12 cellular contexts compared by ENCODE assay signal in genomic region chr6:149455028-149455732, GRCh38. TPM values are rescaled to one million over a fixed set of nuclear protein-coding genes. Genes with fewer than 3 reads are reported as not detected.
DNase-seq lines count a peak whose midpoint lies in the region; ATAC-seq and TF ChIP-seq lines count a peak whose summit lies in the region.
"Had no signal": no experiment of that assay in that cellular context is flagged by ENCODE, and none has a peak within 500 bp of the region (broad histone marks: within the 10 kb centered on the region; RNA-seq: fewer than 3 reads in every experiment).

No MANE protein-coding gene starts in this region.

- TF ChIP-seq CTCF in Peyer's patch (IDR thresholded peaks at IDR 0.05) (no peak), stomach (IDR thresholded peaks at IDR 0.05) (no peak)

- no peak overlapping the region for H3K4me3 Mint-ChIP-seq in central memory CD8-positive, alpha-beta T cell
- no peak overlapping the region for H3K4me3 Mint-ChIP-seq in T-helper 2 cell treated with Interferon-gamma antibody and Interleukin-4, amounts not matched to agents 5 μg/mL and 100 μg/mL, for 36 hours
- H3K4me3 Mint-ChIP-seq: activated CD8-positive, alpha-beta T cell treated with anti-CD3 and anti-CD28 coated beads for 36 hours; natural killer cell had no signal

- H2AFZ ChIP-seq in mesenchymal stem cell (ENCODE audit: low read depth, low read length), result no peak overlapping the region

- H4K91ac ChIP-seq in mesenchymal stem cell (ENCODE audit: low read length), result peak overlapping the region; percentile 87

- no peaks in the 10 kb centered on the region for H3K4me1 Mint-ChIP-seq in central memory CD8-positive, alpha-beta T cell
- peaks cover 5% of the 10 kb centered on the region for H3K4me1 Mint-ChIP-seq in T-helper 2 cell treated with Interferon-gamma antibody and Interleukin-4, amounts not matched to agents 5 μg/mL and 100 μg/mL, for 36 hours (ENCODE audit: low read depth)
- H3K4me1 Mint-ChIP-seq: natural killer cell had no signal

- TF ChIP-seq POLR2A in Peyer's patch (IDR thresholded peaks at IDR 0.05) (no peak), stomach (IDR thresholded peaks at IDR 0.05) (no peak)

- H3K14ac ChIP-seq in mesenchymal stem cell (ENCODE audit: low read length in 2 of 2), result peak overlapping the region in 1 of 2 experiments; percentile 35

- peaks cover 29% of the 10 kb centered on the region for H3K36me3 Mint-ChIP-seq in central memory CD8-positive, alpha-beta T cell (ENCODE audit: insufficient read depth)
- peaks cover 16% of the 10 kb centered on the region for H3K36me3 Mint-ChIP-seq in T-helper 2 cell treated with Interferon-gamma antibody and Interleukin-4, amounts not matched to agents 5 μg/mL and 100 μg/mL, for 36 hours (ENCODE audit: low read depth)
- H3K36me3 Mint-ChIP-seq: natural killer cell had no signal

- intact Hi-C loops in stomach (cut with DNase I; ENCODE audit: low total_unique reads), result no loop called here

- H3K23ac ChIP-seq in mesenchymal stem cell (ENCODE audit: low read length in 2 of 2), result no peak overlapping the region

- no peak overlapping the region for H2AK5ac ChIP-seq in mesenchymal stem cell (ENCODE audit: low read length, severe bottlenecking)

- H3K9ac ChIP-seq in mesenchymal stem cell (ENCODE audit: low read length), result no peak overlapping the region

- H3K9me3 ChIP-seq in Peyer's patch (no peaks in the 10 kb centered on the region), mesenchymal stem cell (ENCODE audit: control insufficient read depth, low read length) (no peaks in the 10 kb centered on the region), stomach (no peaks in the 10 kb centered on the region)

- H3K79me1 ChIP-seq in mesenchymal stem cell (replicated peaks; ENCODE audit: low read length, poor library complexity, severe bottlenecking), result no peaks in the 10 kb centered on the region

- peak; percentile 10 for ATAC-seq in central memory CD8-positive, alpha-beta T cell (replicated peaks; ENCODE audit: extremely low read depth, poor library complexity, severe bottlenecking)
- no peak for ATAC-seq in HG02588 (IDR thresholded peaks at IDR 0.05; ENCODE audit: unreplicated experiment)
- ATAC-seq: activated CD8-positive, alpha-beta T cell treated with anti-CD3 and anti-CD28 coated beads for 36 hours; natural killer cell had no signal

- no peak overlapping the region for H2BK5ac ChIP-seq in mesenchymal stem cell (ENCODE audit: low read depth, low read length, poor library complexity, severe bottlenecking)

- peak overlapping the region in 1 of 2 experiments; percentile 73 for H3K4ac ChIP-seq in mesenchymal stem cell (ENCODE audit: low read depth in 1 of 2, low read length in 2 of 2)

- no peaks in the 10 kb centered on the region for H3K27me3 ChIP-seq in Peyer's patch
- H3K27me3 ChIP-seq in mesenchymal stem cell (ENCODE audit: control insufficient read depth in 1 of 2, insufficient read depth in 1 of 2, low read length in 2 of 2), result peaks cover 4 to 37% of the 10 kb centered on the region in 2 experiments
- H3K27me3 ChIP-seq in stomach, result peaks cover 0 to 14% (median 14%) of the 10 kb centered on the region in 3 donors

- H2BK120ac ChIP-seq in mesenchymal stem cell (ENCODE audit: low read depth, low read length), result no peak overlapping the region

- no peaks in the 10 kb centered on the region for H3K9me3 Mint-ChIP-seq in central memory CD8-positive, alpha-beta T cell
- no peaks in the 10 kb centered on the region for H3K9me3 Mint-ChIP-seq in T-helper 2 cell treated with Interferon-gamma antibody and Interleukin-4, amounts not matched to agents 5 μg/mL and 100 μg/mL, for 36 hours
- H3K9me3 Mint-ChIP-seq: activated CD8-positive, alpha-beta T cell treated with anti-CD3 and anti-CD28 coated beads for 36 hours; natural killer cell had no signal

- peak overlapping the region; percentile 65 to 80 for H3K18ac ChIP-seq in mesenchymal stem cell (ENCODE audit: low read depth in 1 of 2, low read length in 2 of 2)

- H3K4me3 ChIP-seq in Peyer's patch, result no peak overlapping the region
- H3K4me3 ChIP-seq in mesenchymal stem cell (ENCODE audit: insufficient read depth in 1 of 2, low read depth in 1 of 2, low read length in 2 of 2), result no peak overlapping the region
- no peak overlapping the region for H3K4me3 ChIP-seq in stomach

- peak overlapping the region in 3 of 4 donors; percentile 40 to 71 (median 47) for H3K27ac ChIP-seq in Peyer's patch
- no peak overlapping the region for H3K27ac ChIP-seq in mesenchymal stem cell (ENCODE audit: low read length, poor library complexity, severe bottlenecking)
- peak overlapping the region in 4 of 5 donors; percentile 38 to 80 (median 63) for H3K27ac ChIP-seq in stomach

- peak overlapping the region; percentile 49 for H3K27ac Mint-ChIP-seq in central memory CD8-positive, alpha-beta T cell (ENCODE audit: low read depth)
- H3K27ac Mint-ChIP-seq in T-helper 2 cell treated with Interferon-gamma antibody and Interleukin-4, amounts not matched to agents 5 μg/mL and 100 μg/mL, for 36 hours, result no peak overlapping the region
- H3K27ac Mint-ChIP-seq: activated CD8-positive, alpha-beta T cell treated with anti-CD3 and anti-CD28 coated beads for 36 hours; natural killer cell had no signal

- DNase-seq in Peyer's patch, result no peak
- DNase-seq in central memory CD8-positive, alpha-beta T cell (ENCODE audit: low spot score in 2 of 2), result no peak
- DNase-seq in mesenchymal stem cell, result no peak
- DNase-seq in stomach, result no peak
- no peak for DNase-seq in amygdala (lab: John Stamatoyannopoulos, UW)
- no peak for DNase-seq in T-helper 2 cell treated with Interferon-gamma antibody and Interleukin-4, amounts not matched to agents 5 μg/mL and 100 μg/mL, for 36 hours (ENCODE audit: low spot score)
- no peak for DNase-seq in C1 segment of cervical spinal cord (lab: John Stamatoyannopoulos, UW)
- DNase-seq: activated CD8-positive, alpha-beta T cell treated with anti-CD3 and anti-CD28 coated beads for 36 hours; natural killer cell; T-helper 2 cell had no signal

- peak overlapping the region; percentile 12 for H4K8ac ChIP-seq in mesenchymal stem cell (ENCODE audit: low read length)

- no peak overlapping the region for H2BK15ac ChIP-seq in mesenchymal stem cell (ENCODE audit: low read depth, poor library complexity, severe bottlenecking)

- H3K27me3 Mint-ChIP-seq in central memory CD8-positive, alpha-beta T cell, result no peaks in the 10 kb centered on the region
- no peaks in the 10 kb centered on the region for H3K27me3 Mint-ChIP-seq in T-helper 2 cell treated with Interferon-gamma antibody and Interleukin-4, amounts not matched to agents 5 μg/mL and 100 μg/mL, for 36 hours (ENCODE audit: low read depth)
- H3K27me3 Mint-ChIP-seq: activated CD8-positive, alpha-beta T cell treated with anti-CD3 and anti-CD28 coated beads for 36 hours had no signal

- H3K36me3 ChIP-seq in Peyer's patch (peaks cover 0 to 11% (median 0%) of the 10 kb centered on the region in 3 donors), mesenchymal stem cell (ENCODE audit: control insufficient read depth in 1 of 2, insufficient read depth in 2 of 2, low read depth in 1 of 2, low read length in 2 of 2) (peaks cover 0 to 3% of the 10 kb centered on the region in 2 experiments), stomach (no peaks in the 10 kb centered on the region)

- TF ChIP-seq EP300 in stomach (IDR thresholded peaks at IDR 0.05), result no peak

- peak overlapping the region; percentile 65 to 78 for H2BK12ac ChIP-seq in mesenchymal stem cell (ENCODE audit: low read length in 2 of 2)

- H3K4me1 ChIP-seq in Peyer's patch (peaks cover 0 to 50% (median 8%) of the 10 kb centered on the region in 4 donors), mesenchymal stem cell (ENCODE audit: control insufficient read depth, insufficient read depth, low read depth, low read length) (peaks cover 19% of the 10 kb centered on the region), stomach (peaks cover 34 to 43% (median 43%) of the 10 kb centered on the region in 4 donors)

- H3K4me2 ChIP-seq in mesenchymal stem cell (ENCODE audit: low read length, poor library complexity, severe bottlenecking), result no peak overlapping the region

- 90% methylated on average over 11 of the region's 11 CpGs for WGBS in mesenchymal stem cell
- 69 to 84% (median 75%) methylated on average over 7 to 11 of the region's 11 CpGs for WGBS in stomach, 5 donors

RNA-seq across cellular contexts. Expression of gene ZC3H12D, which starts 29.6 kb away (rescaled TPM):
- total RNA-seq in Peyer's patch (10 to 100 TPM in 3 of 4 donors, 1 to 10 TPM in 1; 7.8 to 32.2 (median 18.5) TPM), stomach (1 to 10 TPM in 2 of 5 donors, not detected in 3; 1.1 to 2.2 TPM)
- 0.04 TPM for polyA plus RNA-seq in mesenchymal stem cell (2013, experiment 1 of 2)
- polyA plus RNA-seq in mesenchymal stem cell (2013, experiment 2 of 2), result 0.04 TPM
- polyA plus RNA-seq in stomach, result under 1 TPM; 0.31 to 0.85 (median 0.56) TPM

RNA-seq across cellular contexts. Expression of gene SUMO4, which starts 55.1 kb away (rescaled TPM):
- 1 to 10 TPM in 3 of 4 donors, not detected in 1; 5.1 to 8.2 (median 7.0) TPM for total RNA-seq in Peyer's patch
- 0.14 TPM for polyA plus RNA-seq in mesenchymal stem cell (2013, experiment 1 of 2)
- polyA plus RNA-seq in mesenchymal stem cell (2013, experiment 2 of 2), result 0.11 TPM
- total RNA-seq in stomach, result 1 to 10 TPM in 4 of 5 donors, not detected in 1; 1.2 to 7.7 (median 4.0) TPM
- not detected for polyA plus RNA-seq in stomach
- polyA plus RNA-seq: adipose tissue had no signal
